ENCODE assay signal across 11 cellular contexts in genomic region chr2:30223413-30223874, GRCh38. TPM values are rescaled to one million over a fixed set of nuclear protein-coding genes. Genes with fewer than 3 reads are reported as not detected.
DNase-seq lines count a peak whose midpoint lies in the region; ATAC-seq and TF ChIP-seq lines count a peak whose summit lies in the region.
"Had no signal": no experiment of that assay in that cellular context is flagged by ENCODE, and none has a peak within 500 bp of the region (broad histone marks: within the 10 kb centered on the region; RNA-seq: fewer than 3 reads in every experiment).

No MANE protein-coding gene starts in this region.

- H3K27me3 ChIP-seq in PC-3 (ENCODE audit: low read length) = no peaks in the 10 kb centered on the region
- H3K27me3 ChIP-seq: heart left ventricle, SJSA1 had no signal

- peak; percentile 52 for ATAC-seq in GM21526 (IDR thresholded peaks at IDR 0.05; ENCODE audit: low FRiP score, unreplicated experiment)
- ATAC-seq in PC-3 = no peak

- no peak overlapping the region for H3K9ac ChIP-seq in PC-3 (ENCODE audit: low read length)

- peaks cover 12% of the 10 kb centered on the region for H3K4me1 ChIP-seq in PC-3 (ENCODE audit: insufficient read depth, low read length)

- H3K9me3 ChIP-seq in PC-3 (ENCODE audit: low read length) = no peaks in the 10 kb centered on the region
- H3K9me3 ChIP-seq: heart left ventricle, SJSA1 had no signal

- H3K27ac ChIP-seq in PC-3 (ENCODE audit: low read length) = no peak overlapping the region
- H3K27ac ChIP-seq: SJSA1 had no signal

- no peaks in the 10 kb centered on the region for H3K9me2 ChIP-seq in PC-3 (replicated peaks; ENCODE audit: low read length)

- peak; percentile 45 for DNase-seq in GM13977 (ENCODE audit: low spot score)
- DNase-seq in NAMALWA (ENCODE audit: low spot score) = peak; percentile 66
- peak; percentile 53 for DNase-seq in germinal center (ENCODE audit: low spot score)
- no peak for DNase-seq in PC-3
- DNase-seq in DMS79 (lab: John Stamatoyannopoulos, UW) = no peak
- no peak for DNase-seq in midbrain (lab: John Stamatoyannopoulos, UW)
- DNase-seq in NCI-H226 = no peak
- DNase-seq: amniotic stem cell had no signal

- no peak overlapping the region for H3K4me2 ChIP-seq in PC-3 (ENCODE audit: low read length)

- in situ Hi-C loops in GM13977 (cut with MboI; ENCODE audit: low pct_unique_long_range_greater_than_20kb, low sequenced_read_pairs, unreplicated experiment) = no loop called here

- H2AFZ ChIP-seq in PC-3 (ENCODE audit: low read length) = no peak overlapping the region

- no peaks in the 10 kb centered on the region for H3K79me2 ChIP-seq in PC-3 (ENCODE audit: low read length)

- H3F3A ChIP-seq in PC-3 (ENCODE audit: low read length, unreplicated experiment) = no peaks in the 10 kb centered on the region

- intact Hi-C loops in PC-3 (cut with micrococcal nuclease) = no loop called here

- POLR2A ChIA-PET in PC-3 (lab: Charles Lee; ENCODE audit: unreplicated experiment) = interaction anchor here (0.6 kb wide), 1 partner anchor 443 kb away, joined by 3 read pairs; no protein-coding TSS in a partner anchor

- TF ChIP-seq CTCF in GM13977 (IDR thresholded peaks at IDR 0.05; ENCODE audit: extremely low read depth, insufficient read depth, missing control alignments) (no peak), PC-3 (conservative IDR thresholded peaks at IDR 0.05; ENCODE audit: low read depth, low read length) (no peak)

- no TSS peak for BruUV-seq in PC-3 (replicated peaks; lab: Mats Ljungman, UMichigan)

- CTCF ChIA-PET in PC-3 (lab: Charles Lee) = no interaction called here

- 0 out of 2 replicates have a peak, but pooled peaks cover 3% of the 10 kb centered on the region for H4K20me1 ChIP-seq in PC-3 (ENCODE audit: low read length)

- no peaks in the 10 kb centered on the region for H3K36me3 ChIP-seq in PC-3 (ENCODE audit: low read depth, low read length)
- H3K36me3 ChIP-seq: heart left ventricle, SJSA1 had no signal

- H3K4me3 ChIP-seq in PC-3 (ENCODE audit: low read length) = no peak overlapping the region
- H3K4me3 ChIP-seq: heart left ventricle, SJSA1 had no signal

RNA-seq across cellular contexts. Expression of gene LBH, which starts 7.9 kb away (rescaled TPM):
- total RNA-seq in PC-3 (2014; rRNA removed) = 0.40 and 5.8 TPM in 2 replicates

Comparison
In these comparisons a context has a peak if more than half of its experiments do, and no peak if none do; other contexts are left out.
1. DNase-seq: peak in GM13977 (single experiment), NAMALWA (single experiment) and germinal center (single experiment); none in PC-3 (single experiment), DMS79 (single experiment), midbrain (single experiment) and NCI-H226 (single experiment).